In genomic region chr21:39647476-39647875, GRCh38 we compare ENCODE assay signal across 21 cellular contexts. TPM values are rescaled to one million over a fixed set of nuclear protein-coding genes. Genes with fewer than 3 reads are reported as not detected.
A peak's percentile ranks its signal among the peaks of the same experiment; 100 is the strongest.
DNase-seq lines count a peak whose midpoint lies in the region; ATAC-seq and TF ChIP-seq lines count a peak whose summit lies in the region.
"Had no signal": no experiment of that assay in that cellular context is flagged by ENCODE, and none has a peak within 500 bp of the region (broad histone marks: within the 10 kb centered on the region; RNA-seq: fewer than 3 reads in every experiment).

No MANE protein-coding gene starts in this region.

- H3K27ac Mint-ChIP-seq in HFFc6, result peak overlapping the region; percentile 57
- H3K27ac Mint-ChIP-seq: activated naive CD8-positive, alpha-beta T cell; CD4-positive, alpha-beta T cell; IgD-negative memory B cell; natural killer cell had no signal

- peak overlapping the region; percentile 38 for H3K4me3 Mint-ChIP-seq in HFFc6
- H3K4me3 Mint-ChIP-seq: activated naive CD8-positive, alpha-beta T cell; CD4-positive, alpha-beta T cell; IgD-negative memory B cell; natural killer cell had no signal

- H3K4me1 Mint-ChIP-seq in HFFc6 (ENCODE audit: low read depth), result peaks cover 46% of the 10 kb centered on the region
- H3K4me1 Mint-ChIP-seq: IgD-negative memory B cell, natural killer cell had no signal

- no peaks in the 10 kb centered on the region for H3K9me3 Mint-ChIP-seq in HFFc6

- DNase-seq in HFFc6, result peak; percentile 60
- DNase-seq in SW480 (ENCODE audit: low spot score), result peak; percentile 77
- DNase-seq in ureter (ENCODE audit: low spot score), result peak; percentile 29
- no peak for DNase-seq in OCI-M2 (lab: John Stamatoyannopoulos, UW; ENCODE audit: unreplicated experiment)
- DNase-seq in NCI-H1105 treated with DMSO at 0.1 percent for 48 hours (lab: John Stamatoyannopoulos, UW), result no peak
- DNase-seq in activated T-cell treated with anti-CD3 and anti-CD28 coated beads, Interleukin-2, amount 50 U/mL, for 1 hour, result no peak
- DNase-seq: activated T-cell treated with anti-CD3 and anti-CD28 coated beads for 4 hours; CD4-positive, alpha-beta T cell; natural killer cell; NCI-H1417; NCI-H446; OCI-M1; retina; stimulated activated CD4-positive, alpha-beta T cell treated with anti-CD3 and anti-CD28 coated beads, Interleukin-4, amount 100 ng/mL, for 1 hour; T-helper 1 cell; transverse colon had no signal

- peaks cover 13% of the 10 kb centered on the region for H3K36me3 Mint-ChIP-seq in HFFc6 (ENCODE audit: low read depth)
- H3K36me3 Mint-ChIP-seq: activated naive CD8-positive, alpha-beta T cell; IgD-negative memory B cell; natural killer cell had no signal

- TF ChIP-seq CTCF in HFFc6 (IDR thresholded peaks at IDR 0.05), result no peak

- peaks cover 23% of the 10 kb centered on the region for H3K27me3 Mint-ChIP-seq in HFFc6 (ENCODE audit: insufficient read depth)
- H3K27me3 Mint-ChIP-seq: IgD-negative memory B cell had no signal

- ATAC-seq in esophagus mucosa, result peak; percentile 36
- ATAC-seq: natural killer cell had no signal

RNA-seq across cellular contexts. Expression of gene B3GALT5, which starts 34.7 kb away (rescaled TPM):
- under 1 TPM; 0.36 to 0.84 (median 0.68) TPM for total RNA-seq in HFFc6 (2021; fragmentation: NEBNext Ultra II Directional; extraction: Animal tissue kit (Norgen Biotek cat#: 25700))
- 1.2 TPM for total RNA-seq in esophagus mucosa
- total RNA-seq in ureter, result 21.9 TPM
- total RNA-seq: CD4-positive, alpha-beta T cell; chondrocyte; G401 had no signal

Comparison
In these comparisons a context has a peak if more than half of its experiments do, and no peak if none do; other contexts are left out.
1. DNase-seq: peak in HFFc6 (single experiment), SW480 (single experiment) and ureter (single experiment); none in OCI-M2 (single experiment), NCI-H1105 treated with DMSO at 0.1 percent for 48 hours (single experiment) and activated T-cell treated with anti-CD3 and anti-CD28 coated beads, Interleukin-2, amount 50 U/mL, for 1 hour (single experiment).
2. RNA of gene B3GALT5, which starts 34.7 kb away (total RNA-seq): 21.9 TPM in ureter (single experiment); 1.2 TPM in esophagus mucosa (single experiment) and 0.36 to 0.84 TPM in HFFc6; every median in the first group is over 10 times any median in the second.